ENCODE assay signal across 1 cellular context in the genomic region with DNA sequence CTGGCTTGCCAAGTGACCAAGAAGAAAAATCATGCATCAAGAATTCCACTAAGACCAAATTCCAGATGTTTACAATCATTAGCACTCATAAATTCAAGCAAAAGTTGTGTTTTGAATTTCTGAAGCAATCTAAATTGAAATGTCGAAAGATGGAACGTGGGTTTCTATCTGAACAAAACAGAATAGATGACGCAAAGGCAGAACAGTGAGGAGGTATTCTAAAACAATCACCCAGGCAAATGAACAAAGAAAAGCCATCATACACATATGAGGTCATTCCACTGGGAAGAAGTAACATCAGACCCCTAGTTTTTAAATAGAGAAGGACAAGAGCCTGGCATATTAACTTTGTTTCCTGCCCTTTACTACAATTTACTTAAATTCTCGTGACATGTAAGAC.
TF ChIP-seq lines count a peak whose summit lies in the region.

No MANE protein-coding gene starts in this region.

TF ChIP-seq in endothelial cell of umbilical vein, 7 proteins besides CTCF, POLR2A, EP300 and RAD21:
- TF ChIP-seq MYC (IDR thresholded peaks at IDR 0.05; ENCODE audit: low read depth, low read length) = no peak
- TF ChIP-seq FOS (IDR thresholded peaks at IDR 0.05; ENCODE audit: borderline replicate concordance, insufficient read depth, low read length) = no peak
- no peak for TF ChIP-seq POLR2AphosphoS5 (IDR thresholded peaks at IDR 0.05; ENCODE audit: insufficient read depth, low read depth, low read length)
- TF ChIP-seq, protein P1, sequence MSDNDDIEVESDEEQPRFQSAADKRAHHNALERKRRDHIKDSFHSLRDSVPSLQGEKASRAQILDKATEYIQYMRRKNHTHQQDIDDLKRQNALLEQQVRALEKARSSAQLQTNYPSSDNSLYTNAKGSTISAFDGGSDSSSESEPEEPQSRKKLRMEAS (IDR thresholded peaks at IDR 0.05; ENCODE audit: insufficient read depth, insufficient read length) = no peak
- TF ChIP-seq EZH2 (IDR thresholded peaks at IDR 0.05; ENCODE audit: borderline replicate concordance, low read depth, low read length, severe bottlenecking) = no peak
- TF ChIP-seq JUN (IDR thresholded peaks at IDR 0.05; ENCODE audit: borderline replicate concordance, insufficient read depth, insufficient read length, low read depth) = no peak
- no peak for TF ChIP-seq GATA2 (IDR thresholded peaks at IDR 0.05; ENCODE audit: insufficient read depth, insufficient read length, low read depth, low read length)
